In genomic region chr1:202728951-202729350, GRCh38 we compare ENCODE assay signal across 24 cellular contexts. TPM values are rescaled to one million over a fixed set of nuclear protein-coding genes. Genes with fewer than 3 reads are reported as not detected.
DNase-seq lines count a peak whose midpoint lies in the region; ATAC-seq, FAIRE-seq and TF ChIP-seq lines count a peak whose summit lies in the region.
"Had no signal": no experiment of that assay in that cellular context is flagged by ENCODE, and none has a peak within 500 bp of the region (broad histone marks: within the 10 kb centered on the region; RNA-seq: fewer than 3 reads in every experiment).

No MANE protein-coding gene starts in this region.

- no peak for TF ChIP-seq POLR2A in endothelial cell of umbilical vein (IDR thresholded peaks at IDR 0.05; ENCODE audit: low read depth, low read length)

- no peak overlapping the region for H3K4me2 ChIP-seq in endothelial cell of umbilical vein (ENCODE audit: insufficient read depth, low read length)
- H3K4me2 ChIP-seq: SK-N-SH had no signal

- intact Hi-C loops in endothelial cell of umbilical vein (cut with micrococcal nuclease): no loop called here
- intact Hi-C loops in right cardiac atrium (cut with DNase I): no loop called here

- H3K4me1 ChIP-seq in endothelial cell of umbilical vein (ENCODE audit: control insufficient read depth, extremely low read depth, insufficient read depth, low read length) (no peaks in the 10 kb centered on the region), right cardiac atrium (ENCODE audit: control insufficient read depth, insufficient read depth, low read length) (no peaks in the 10 kb centered on the region)

- no peaks in the 10 kb centered on the region for H3K4me1 Mint-ChIP-seq in activated naive CD4-positive, alpha-beta T cell treated with anti-CD3 and anti-CD28 coated beads, Interleukin-2, amount 50 U/mL, for 24 hours
- no peaks in the 10 kb centered on the region for H3K4me1 Mint-ChIP-seq in activated naive CD4-positive, alpha-beta T cell treated with anti-CD3 and anti-CD28 coated beads, Interleukin-2, amount 10 ng/mL, durations not matched to agents 7 days and 5 days
- H3K4me1 Mint-ChIP-seq in stimulated activated naive B cell treated with anti-CD40 and anti-IgM and Interleukin-4, amounts not matched to agents 10 μg/mL and 1 μg/mL and 100 μg/mL, for 72 hours: peaks cover 7 to 8% of the 10 kb centered on the region in 2 donors

- H3K36me3 ChIP-seq in endothelial cell of umbilical vein (ENCODE audit: control insufficient read depth in 2 of 2, extremely low read depth in 1 of 2, insufficient read depth in 2 of 2, low read length in 2 of 2): peaks cover 33 to 36% of the 10 kb centered on the region in 2 experiments

- no peaks in the 10 kb centered on the region for H3K9me1 ChIP-seq in endothelial cell of umbilical vein (replicated peaks; ENCODE audit: control insufficient read depth, extremely low read depth, insufficient read depth, low read length)

- H2AFZ ChIP-seq in endothelial cell of umbilical vein (ENCODE audit: low read depth, low read length): no peak overlapping the region

- TSS peak; percentile 25 for BruUV-seq in endothelial cell of umbilical vein (replicated peaks; lab: Mats Ljungman, UMichigan)

- no peaks in the 10 kb centered on the region for H3K9me3 ChIP-seq in endothelial cell of umbilical vein (replicated peaks; ENCODE audit: control insufficient read depth, insufficient read depth, low read length)
- no peaks in the 10 kb centered on the region for H3K9me3 ChIP-seq in right cardiac atrium (ENCODE audit: control insufficient read depth, low read length)
- H3K9me3 ChIP-seq: SK-N-SH had no signal

- 76% methylated on average over 4 of the region's 4 CpGs for WGBS in right cardiac atrium

- CTCF ChIA-PET in activated naive CD4-positive, alpha-beta T cell treated with anti-CD3 and anti-CD28 coated beads, Interleukin-2, amount 10 ng/mL, durations not matched to agents 7 days and 5 days (lab: Charles Lee): interaction anchor here (2.6 kb wide), 1 partner anchor 10 kb away, joined by 16 read pairs; no protein-coding TSS in a partner anchor
- CTCF ChIA-PET in endothelial cell of umbilical vein (lab: Charles Lee): interaction anchor here (0.9 to 2.6 kb wide), 2 partner anchors 9 to 12 kb away, joined by 3 to 15 read pairs; no protein-coding TSS in a partner anchor

- dilution Hi-C loops in endothelial cell of umbilical vein (cut with MboI; ENCODE audit: extremely low pct_ligation_motif_present, low sequenced_read_pairs): no loop called here

- no peaks in the 10 kb centered on the region for H3K79me2 ChIP-seq in endothelial cell of umbilical vein (ENCODE audit: control insufficient read depth, insufficient read depth, low read length)

- no peaks in the 10 kb centered on the region for H3K27me3 Mint-ChIP-seq in activated naive CD4-positive, alpha-beta T cell treated with anti-CD3 and anti-CD28 coated beads, Interleukin-2, amount 50 U/mL, for 24 hours
- no peaks in the 10 kb centered on the region for H3K27me3 Mint-ChIP-seq in activated naive CD4-positive, alpha-beta T cell treated with anti-CD3 and anti-CD28 coated beads, Interleukin-2, amount 10 ng/mL, durations not matched to agents 7 days and 5 days
- H3K27me3 Mint-ChIP-seq in stimulated activated naive B cell treated with anti-CD40 and anti-IgM and Interleukin-4, amounts not matched to agents 10 μg/mL and 1 μg/mL and 100 μg/mL, for 72 hours: no peaks in the 10 kb centered on the region

- no peak for DNase-seq in activated naive CD4-positive, alpha-beta T cell treated with anti-CD3 and anti-CD28 coated beads, Interleukin-2, amount 10 ng/mL, durations not matched to agents 7 days and 5 days
- DNase-seq in NAMALWA (ENCODE audit: low spot score) (peak; percentile 75), endothelial cell of umbilical vein (ENCODE audit: low read depth, low spot score) (no peak), right cardiac atrium (no peak), NCI-H2029 treated with DMSO at 0.1 percent for 48 hours (lab: John Stamatoyannopoulos, UW) (no peak), globus pallidus (ENCODE audit: low spot score) (no peak)
- no peak for DNase-seq in stimulated activated naive B cell treated with anti-CD40 and anti-IgM and Interleukin-4, amounts not matched to agents 10 μg/mL and 1 μg/mL and 100 μg/mL, for 72 hours
- DNase-seq: EL; GF-D8; H7; HFFc6; KBM-7; NCI-H1105; NCI-H146; NCI-H2029; NCI-H345; NCI-H524; NCI-H774; NK-92 treated with Interleukin-12 subunit alpha and Interleukin-12 subunit beta, amount 100 ng/mL, for 24 hours; SIG-M5; SK-N-SH had no signal

- peak overlapping the region; percentile 72 for H3K27ac Mint-ChIP-seq in activated naive CD4-positive, alpha-beta T cell treated with anti-CD3 and anti-CD28 coated beads, Interleukin-2, amount 50 U/mL, for 24 hours
- no peak overlapping the region for H3K27ac Mint-ChIP-seq in activated naive CD4-positive, alpha-beta T cell treated with anti-CD3 and anti-CD28 coated beads, Interleukin-2, amount 10 ng/mL, durations not matched to agents 7 days and 5 days
- no peak overlapping the region for H3K27ac Mint-ChIP-seq in stimulated activated naive B cell treated with anti-CD40 and anti-IgM and Interleukin-4, amounts not matched to agents 10 μg/mL and 1 μg/mL and 100 μg/mL, for 72 hours
- H3K27ac Mint-ChIP-seq: HFFc6 had no signal

- ATAC-seq in stimulated activated naive B cell treated with anti-CD40 and anti-IgM and Interleukin-4, amounts not matched to agents 10 μg/mL and 1 μg/mL and 100 μg/mL, for 72 hours (replicated peaks): peak; percentile 62 to 66
- ATAC-seq in right cardiac atrium: no peak
- ATAC-seq: Panc1 had no signal

- H3K9ac ChIP-seq in endothelial cell of umbilical vein (replicated peaks; ENCODE audit: extremely low read depth, insufficient read depth, low read length): no peak overlapping the region
- H3K9ac ChIP-seq: SK-N-SH had no signal

- no peak for TF ChIP-seq CTCF in endothelial cell of umbilical vein (IDR thresholded peaks at IDR 0.05; ENCODE audit: extremely low read depth in 1 of 2, insufficient read depth in 1 of 2, low read depth in 1 of 2, low read length in 2 of 2)

- H4K20me1 ChIP-seq in endothelial cell of umbilical vein (replicated peaks; ENCODE audit: control insufficient read depth, extremely low read depth, insufficient read depth, low read length): no peaks in the 10 kb centered on the region

- H3K4me3 ChIP-seq in endothelial cell of umbilical vein (replicated peaks in 1 of 3; ENCODE audit: insufficient read depth in 1 of 3, low read depth in 1 of 3, low read length in 3 of 3): no peak overlapping the region
- no peak overlapping the region for H3K4me3 ChIP-seq in right cardiac atrium (ENCODE audit: low read length)

- POLR2A ChIA-PET in endothelial cell of umbilical vein (lab: Charles Lee): no interaction called here

- no peak for FAIRE-seq in endothelial cell of umbilical vein (lab: Jason Lieb, UNC)

- peaks cover 18% of the 10 kb centered on the region for H3K36me3 Mint-ChIP-seq in activated naive CD4-positive, alpha-beta T cell treated with anti-CD3 and anti-CD28 coated beads, Interleukin-2, amount 50 U/mL, for 24 hours
- H3K36me3 Mint-ChIP-seq in activated naive CD4-positive, alpha-beta T cell treated with anti-CD3 and anti-CD28 coated beads, Interleukin-2, amount 10 ng/mL, durations not matched to agents 7 days and 5 days: peaks cover 57% of the 10 kb centered on the region
- H3K36me3 Mint-ChIP-seq in stimulated activated naive B cell treated with anti-CD40 and anti-IgM and Interleukin-4, amounts not matched to agents 10 μg/mL and 1 μg/mL and 100 μg/mL, for 72 hours: peaks cover 40 to 64% of the 10 kb centered on the region in 2 donors

- no peaks in the 10 kb centered on the region for H3K9me3 Mint-ChIP-seq in activated naive CD4-positive, alpha-beta T cell treated with anti-CD3 and anti-CD28 coated beads, Interleukin-2, amount 50 U/mL, for 24 hours
- no peaks in the 10 kb centered on the region for H3K9me3 Mint-ChIP-seq in activated naive CD4-positive, alpha-beta T cell treated with anti-CD3 and anti-CD28 coated beads, Interleukin-2, amount 10 ng/mL, durations not matched to agents 7 days and 5 days
- H3K9me3 Mint-ChIP-seq in stimulated activated naive B cell treated with anti-CD40 and anti-IgM and Interleukin-4, amounts not matched to agents 10 μg/mL and 1 μg/mL and 100 μg/mL, for 72 hours: no peaks in the 10 kb centered on the region
- H3K9me3 Mint-ChIP-seq: HFFc6 had no signal

- H3K4me3 Mint-ChIP-seq in activated naive CD4-positive, alpha-beta T cell treated with anti-CD3 and anti-CD28 coated beads, Interleukin-2, amount 50 U/mL, for 24 hours: no peak overlapping the region
- H3K4me3 Mint-ChIP-seq in activated naive CD4-positive, alpha-beta T cell treated with anti-CD3 and anti-CD28 coated beads, Interleukin-2, amount 10 ng/mL, durations not matched to agents 7 days and 5 days: no peak overlapping the region
- H3K4me3 Mint-ChIP-seq in stimulated activated naive B cell treated with anti-CD40 and anti-IgM and Interleukin-4, amounts not matched to agents 10 μg/mL and 1 μg/mL and 100 μg/mL, for 72 hours: no peak overlapping the region
- H3K4me3 Mint-ChIP-seq: HFFc6 had no signal

- H3K27ac ChIP-seq in endothelial cell of umbilical vein (ENCODE audit: insufficient read depth, low read depth, low read length) (no peak overlapping the region), right cardiac atrium (ENCODE audit: low read length) (no peak overlapping the region)
- H3K27ac ChIP-seq: 22Rv1 had no signal

- no peaks in the 10 kb centered on the region for H3K27me3 ChIP-seq in endothelial cell of umbilical vein (ENCODE audit: control insufficient read depth in 2 of 2, insufficient read depth in 2 of 2, low read length in 2 of 2)
- no peaks in the 10 kb centered on the region for H3K27me3 ChIP-seq in right cardiac atrium (ENCODE audit: control insufficient read depth, insufficient read depth)

TF ChIP-seq in endothelial cell of umbilical vein, 7 proteins besides CTCF, POLR2A, EP300 and RAD21 (continues in another document):
- no peak for TF ChIP-seq FOS (IDR thresholded peaks at IDR 0.05; ENCODE audit: borderline replicate concordance, insufficient read depth, low read length)
- TF ChIP-seq POLR2AphosphoS5 (IDR thresholded peaks at IDR 0.05; ENCODE audit: insufficient read depth, low read depth, low read length): no peak
- TF ChIP-seq GATA2 (IDR thresholded peaks at IDR 0.05; ENCODE audit: insufficient read depth, insufficient read length, low read depth, low read length): no peak
- TF ChIP-seq EZH2 (IDR thresholded peaks at IDR 0.05; ENCODE audit: borderline replicate concordance, low read depth, low read length, severe bottlenecking): no peak

RNA-seq across cellular contexts. Expression of gene SYT2, which starts 18.7 kb away (rescaled TPM):
- total RNA-seq in endothelial cell of umbilical vein (not detected in 2 replicates), right cardiac atrium (not detected)
- polyA plus RNA-seq in endothelial cell of umbilical vein (not detected in 2 replicates), right cardiac atrium (0.02 TPM)
- polyA plus RNA-seq in endothelial cell of umbilical vein (2011; cell fraction: cytosol; rRNA removed): not detected in 2 replicates
- not detected in 2 replicates for polyA plus RNA-seq in endothelial cell of umbilical vein (2011; cell fraction: nucleus; rRNA removed)
- 0.03 TPM in 1 of 2 replicates, not detected in the other for polyA plus RNA-seq in endothelial cell of umbilical vein (2012)
- 0.02 and 0.05 TPM in 2 replicates for polyA minus RNA-seq in endothelial cell of umbilical vein
- not detected for polyA minus RNA-seq in endothelial cell of umbilical vein (2011; cell fraction: cytosol; rRNA and poly(A)+ RNA removed)
- not detected in 2 replicates for polyA minus RNA-seq in endothelial cell of umbilical vein (2011; cell fraction: nucleus; rRNA and poly(A)+ RNA removed)

Comparison
In these comparisons a context has a peak if more than half of its experiments do, and no peak if none do; other contexts are left out.
1. ATAC-seq: peak in stimulated activated naive B cell treated with anti-CD40 and anti-IgM and Interleukin-4, amounts not matched to agents 10 μg/mL and 1 μg/mL and 100 μg/mL, for 72 hours (2 of 2); none in right cardiac atrium (0 of 2).